In the genomic region with DNA sequence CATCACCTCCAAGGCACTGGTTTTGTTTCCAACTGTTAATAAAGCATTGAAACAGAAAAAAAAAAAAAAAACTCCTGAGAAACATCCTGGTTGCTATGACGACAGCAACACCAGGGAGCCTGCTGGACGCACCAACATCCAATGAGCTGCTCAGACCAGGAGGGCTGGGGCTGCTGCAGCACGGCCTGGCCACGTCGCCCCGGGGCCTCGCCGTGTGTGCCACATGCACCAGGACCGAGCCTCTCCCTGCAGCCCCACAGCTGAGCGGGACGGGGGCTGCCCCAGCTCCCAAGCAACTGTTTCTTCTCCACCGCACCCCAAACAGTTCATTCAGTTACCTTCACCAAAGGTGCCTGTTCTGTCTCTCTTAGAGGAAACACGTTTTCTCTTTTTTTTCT, we compare ENCODE assay signal across 1 cellular context.
TF ChIP-seq lines count a peak whose summit lies in the region.

No MANE protein-coding gene starts in this region.

TF ChIP-seq in IMR-90, 13 proteins besides CTCF, POLR2A, EP300 and RAD21:
- no peak for TF ChIP-seq CHD1 (IDR thresholded peaks at IDR 0.05; ENCODE audit: low read depth, low read length)
TF ChIP-seq in IMR-90: peak in this region for 0.
